In the genomic region with DNA sequence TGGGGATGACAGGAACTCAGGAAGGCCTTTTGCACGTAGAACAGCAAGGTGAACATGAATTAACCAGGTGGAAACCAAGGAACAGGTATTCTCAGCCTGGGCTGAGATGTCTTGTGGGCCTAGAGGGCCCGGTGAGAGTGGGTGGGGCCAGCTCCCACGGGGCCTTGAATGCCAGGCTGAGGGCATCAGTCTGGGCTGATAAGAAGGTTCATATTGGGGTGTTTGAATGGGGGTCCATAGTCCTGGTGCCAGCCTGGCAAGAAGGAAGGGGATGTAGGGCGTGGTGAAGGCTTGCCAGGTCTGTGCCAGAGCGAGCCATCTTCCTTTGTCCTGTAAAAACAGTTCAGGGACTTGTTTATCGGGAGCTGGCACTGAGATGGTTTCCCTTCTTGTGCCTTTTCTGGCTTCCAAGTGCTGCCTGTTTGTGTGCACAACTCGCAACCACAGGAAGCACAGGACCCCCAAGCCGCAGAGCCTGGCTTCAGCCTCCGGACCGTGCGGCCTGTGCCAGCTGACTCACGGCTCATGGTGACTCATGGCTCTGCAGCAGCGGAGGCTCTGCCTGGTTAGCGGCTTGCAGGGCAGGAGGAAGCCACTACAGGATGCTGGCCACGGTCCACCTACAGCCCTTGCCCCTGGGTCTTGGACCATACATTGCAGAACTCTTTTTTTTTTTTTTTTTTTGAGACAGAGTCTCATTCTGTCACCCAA, we compare ENCODE assay signal across 1 cellular context.
TF ChIP-seq lines count a peak whose summit lies in the region.

No MANE protein-coding gene starts in this region.

TF ChIP-seq in HEK293, 187 proteins besides CTCF, POLR2A, EP300 and RAD21 (continued from another document):
- TF ChIP-seq, protein P1, sequence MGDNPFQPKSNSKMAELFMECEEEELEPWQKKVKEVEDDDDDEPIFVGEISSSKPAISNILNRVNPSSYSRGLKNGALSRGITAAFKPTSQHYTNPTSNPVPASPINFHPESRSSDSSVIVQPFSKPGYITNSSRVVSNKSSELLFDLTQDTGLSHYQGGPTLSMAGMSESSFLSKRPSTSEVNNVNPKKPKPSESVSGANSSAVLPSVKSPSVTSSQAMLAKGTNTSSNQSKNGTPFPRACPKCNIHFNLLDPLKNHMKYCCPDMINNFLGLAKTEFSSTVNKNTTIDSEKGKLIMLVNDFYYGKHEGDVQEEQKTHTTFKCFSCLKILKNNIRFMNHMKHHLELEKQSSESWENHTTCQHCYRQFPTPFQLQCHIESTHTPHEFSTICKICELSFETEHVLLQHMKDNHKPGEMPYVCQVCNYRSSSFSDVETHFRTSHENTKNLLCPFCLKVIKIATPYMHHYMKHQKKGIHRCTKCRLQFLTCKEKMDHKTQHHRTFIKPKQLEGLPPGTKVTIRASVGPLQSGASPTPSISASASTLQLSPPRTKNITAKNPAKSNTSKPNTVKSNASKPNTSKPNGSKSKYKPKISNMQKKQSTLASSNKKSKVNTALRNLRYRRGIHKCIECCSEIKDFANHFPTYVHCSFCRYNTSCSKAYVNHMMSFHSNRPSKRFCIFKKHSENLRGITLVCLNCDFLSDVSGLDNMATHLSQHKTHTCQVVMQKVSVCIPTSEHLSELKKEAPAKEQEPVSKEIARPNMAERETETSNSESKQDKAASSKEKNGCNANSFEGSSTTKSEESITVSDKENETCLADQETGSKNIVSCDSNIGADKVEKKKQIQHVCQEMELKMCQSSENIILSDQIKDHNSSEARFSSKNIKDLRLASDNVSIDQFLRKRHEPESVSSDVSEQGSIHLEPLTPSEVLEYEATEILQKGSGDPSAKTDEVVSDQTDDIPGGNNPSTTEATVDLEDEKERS (tag by site-specific recombination; IDR thresholded peaks at IDR 0.05): no peak
- TF ChIP-seq ZNF660 (tag by site-specific recombination; IDR thresholded peaks at IDR 0.05) (no peak), RBAK (tag by site-specific recombination; IDR thresholded peaks at IDR 0.05) (no peak), ZNF707 (tag by site-specific recombination; IDR thresholded peaks at IDR 0.05) (no peak), KLF9 (tag by site-specific recombination; IDR thresholded peaks at IDR 0.05; ENCODE audit: low read depth) (no peak), GLIS2 (tag by site-specific recombination; IDR thresholded peaks at IDR 0.05) (peak; percentile 27; the same call in 1 of the 2 replicates), ZNF76 (tag by site-specific recombination; IDR thresholded peaks at IDR 0.05; ENCODE audit: borderline replicate concordance, low read depth) (no peak), ZNF777 (tag by site-specific recombination; IDR thresholded peaks at IDR 0.05; ENCODE audit: borderline replicate concordance) (no peak), ZNF169 (tag by site-specific recombination; IDR thresholded peaks at IDR 0.05) (no peak), ZNF768 (tag by site-specific recombination; IDR thresholded peaks at IDR 0.05) (no peak), ZNF341 (tag by site-specific recombination; IDR thresholded peaks at IDR 0.05; ENCODE audit: low read depth) (no peak), ZNF433 (tag by site-specific recombination; IDR thresholded peaks at IDR 0.05; ENCODE audit: low read depth) (no peak), ZNF335 (tag by site-specific recombination; conservative IDR thresholded peaks at IDR 0.05) (no peak), ZNF394 (tag by site-specific recombination; IDR thresholded peaks at IDR 0.05; ENCODE audit: borderline replicate concordance) (no peak), ZNF266 (tag by site-specific recombination; IDR thresholded peaks at IDR 0.05; ENCODE audit: low read depth) (no peak), ZNF140 (tag by site-specific recombination; IDR thresholded peaks at IDR 0.05) (no peak), ZIC2 (tag by site-specific recombination; IDR thresholded peaks at IDR 0.05) (peak; percentile 46; the same call in 1 of the 2 replicates), ZNF10 (tag by site-specific recombination; IDR thresholded peaks at IDR 0.05) (no peak), ZNF701 (tag by site-specific recombination; IDR thresholded peaks at IDR 0.05) (no peak), KLF10 (tag by site-specific recombination; IDR thresholded peaks at IDR 0.05) (no peak), ZNF561 (tag by site-specific recombination; IDR thresholded peaks at IDR 0.05; ENCODE audit: borderline replicate concordance) (no peak), ZBTB8A (tag by site-specific recombination; IDR thresholded peaks at IDR 0.05) (no peak), ZBTB17 (tag by site-specific recombination; IDR thresholded peaks at IDR 0.05) (peak; percentile 63; the same call in 1 of the 2 replicates), ZNF629 (tag by site-specific recombination; IDR thresholded peaks at IDR 0.05) (0 out of 2 replicates have a peak, but pooled peaks have one; percentile 14), ZNF354C (tag by site-specific recombination; IDR thresholded peaks at IDR 0.05; ENCODE audit: borderline replicate concordance, low read depth) (no peak), SCRT2 (tag by site-specific recombination; IDR thresholded peaks at IDR 0.05) (no peak), ZNF16 (tag by site-specific recombination; IDR thresholded peaks at IDR 0.05; ENCODE audit: low read depth) (no peak), GLI4 (tag by site-specific recombination; IDR thresholded peaks at IDR 0.05) (0 out of 2 replicates have a peak, but pooled peaks have one; percentile 22), SALL2 (tag by site-specific recombination; IDR thresholded peaks at IDR 0.05; ENCODE audit: borderline replicate concordance) (no peak), ZNF600 (tag by site-specific recombination; IDR thresholded peaks at IDR 0.05) (peak; percentile 80)
- TF ChIP-seq, protein P2, sequence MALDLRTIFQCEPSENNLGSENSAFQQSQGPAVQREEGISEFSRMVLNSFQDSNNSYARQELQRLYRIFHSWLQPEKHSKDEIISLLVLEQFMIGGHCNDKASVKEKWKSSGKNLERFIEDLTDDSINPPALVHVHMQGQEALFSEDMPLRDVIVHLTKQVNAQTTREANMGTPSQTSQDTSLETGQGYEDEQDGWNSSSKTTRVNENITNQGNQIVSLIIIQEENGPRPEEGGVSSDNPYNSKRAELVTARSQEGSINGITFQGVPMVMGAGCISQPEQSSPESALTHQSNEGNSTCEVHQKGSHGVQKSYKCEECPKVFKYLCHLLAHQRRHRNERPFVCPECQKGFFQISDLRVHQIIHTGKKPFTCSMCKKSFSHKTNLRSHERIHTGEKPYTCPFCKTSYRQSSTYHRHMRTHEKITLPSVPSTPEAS (tag by site-specific recombination; IDR thresholded peaks at IDR 0.05): no peak
- TF ChIP-seq, protein P3, sequence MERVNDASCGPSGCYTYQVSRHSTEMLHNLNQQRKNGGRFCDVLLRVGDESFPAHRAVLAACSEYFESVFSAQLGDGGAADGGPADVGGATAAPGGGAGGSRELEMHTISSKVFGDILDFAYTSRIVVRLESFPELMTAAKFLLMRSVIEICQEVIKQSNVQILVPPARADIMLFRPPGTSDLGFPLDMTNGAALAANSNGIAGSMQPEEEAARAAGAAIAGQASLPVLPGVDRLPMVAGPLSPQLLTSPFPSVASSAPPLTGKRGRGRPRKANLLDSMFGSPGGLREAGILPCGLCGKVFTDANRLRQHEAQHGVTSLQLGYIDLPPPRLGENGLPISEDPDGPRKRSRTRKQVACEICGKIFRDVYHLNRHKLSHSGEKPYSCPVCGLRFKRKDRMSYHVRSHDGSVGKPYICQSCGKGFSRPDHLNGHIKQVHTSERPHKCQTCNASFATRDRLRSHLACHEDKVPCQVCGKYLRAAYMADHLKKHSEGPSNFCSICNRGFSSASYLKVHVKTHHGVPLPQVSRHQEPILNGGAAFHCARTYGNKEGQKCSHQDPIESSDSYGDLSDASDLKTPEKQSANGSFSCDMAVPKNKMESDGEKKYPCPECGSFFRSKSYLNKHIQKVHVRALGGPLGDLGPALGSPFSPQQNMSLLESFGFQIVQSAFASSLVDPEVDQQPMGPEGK (tag by site-specific recombination; IDR thresholded peaks at IDR 0.05): no peak
- TF ChIP-seq, protein P4, sequence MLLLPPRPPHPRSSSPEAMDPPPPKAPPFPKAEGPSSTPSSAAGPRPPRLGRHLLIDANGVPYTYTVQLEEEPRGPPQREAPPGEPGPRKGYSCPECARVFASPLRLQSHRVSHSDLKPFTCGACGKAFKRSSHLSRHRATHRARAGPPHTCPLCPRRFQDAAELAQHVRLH (tag by site-specific recombination; IDR thresholded peaks at IDR 0.05): no peak
- TF ChIP-seq, protein P5, sequence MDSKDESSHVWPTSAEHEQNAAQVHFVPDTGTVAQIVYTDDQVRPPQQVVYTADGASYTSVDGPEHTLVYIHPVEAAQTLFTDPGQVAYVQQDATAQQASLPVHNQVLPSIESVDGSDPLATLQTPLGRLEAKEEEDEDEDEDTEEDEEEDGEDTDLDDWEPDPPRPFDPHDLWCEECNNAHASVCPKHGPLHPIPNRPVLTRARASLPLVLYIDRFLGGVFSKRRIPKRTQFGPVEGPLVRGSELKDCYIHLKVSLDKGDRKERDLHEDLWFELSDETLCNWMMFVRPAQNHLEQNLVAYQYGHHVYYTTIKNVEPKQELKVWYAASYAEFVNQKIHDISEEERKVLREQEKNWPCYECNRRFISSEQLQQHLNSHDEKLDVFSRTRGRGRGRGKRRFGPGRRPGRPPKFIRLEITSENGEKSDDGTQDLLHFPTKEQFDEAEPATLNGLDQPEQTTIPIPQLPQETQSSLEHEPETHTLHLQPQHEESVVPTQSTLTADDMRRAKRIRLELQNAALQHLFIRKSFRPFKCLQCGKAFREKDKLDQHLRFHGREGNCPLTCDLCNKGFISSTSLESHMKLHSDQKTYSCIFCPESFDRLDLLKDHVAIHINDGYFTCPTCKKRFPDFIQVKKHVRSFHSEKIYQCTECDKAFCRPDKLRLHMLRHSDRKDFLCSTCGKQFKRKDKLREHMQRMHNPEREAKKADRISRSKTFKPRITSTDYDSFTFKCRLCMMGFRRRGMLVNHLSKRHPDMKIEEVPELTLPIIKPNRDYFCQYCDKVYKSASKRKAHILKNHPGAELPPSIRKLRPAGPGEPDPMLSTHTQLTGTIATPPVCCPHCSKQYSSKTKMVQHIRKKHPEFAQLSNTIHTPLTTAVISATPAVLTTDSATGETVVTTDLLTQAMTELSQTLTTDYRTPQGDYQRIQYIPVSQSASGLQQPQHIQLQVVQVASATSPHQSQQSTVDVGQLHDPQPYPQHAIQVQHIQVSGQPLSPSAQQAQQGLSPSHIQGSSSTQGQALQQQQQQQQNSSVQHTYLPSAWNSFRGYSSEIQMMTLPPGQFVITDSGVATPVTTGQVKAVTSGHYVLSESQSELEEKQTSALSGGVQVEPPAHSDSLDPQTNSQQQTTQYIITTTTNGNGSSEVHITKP (tag by site-specific recombination; IDR thresholded peaks at IDR 0.05): no peak
- TF ChIP-seq, protein P6, sequence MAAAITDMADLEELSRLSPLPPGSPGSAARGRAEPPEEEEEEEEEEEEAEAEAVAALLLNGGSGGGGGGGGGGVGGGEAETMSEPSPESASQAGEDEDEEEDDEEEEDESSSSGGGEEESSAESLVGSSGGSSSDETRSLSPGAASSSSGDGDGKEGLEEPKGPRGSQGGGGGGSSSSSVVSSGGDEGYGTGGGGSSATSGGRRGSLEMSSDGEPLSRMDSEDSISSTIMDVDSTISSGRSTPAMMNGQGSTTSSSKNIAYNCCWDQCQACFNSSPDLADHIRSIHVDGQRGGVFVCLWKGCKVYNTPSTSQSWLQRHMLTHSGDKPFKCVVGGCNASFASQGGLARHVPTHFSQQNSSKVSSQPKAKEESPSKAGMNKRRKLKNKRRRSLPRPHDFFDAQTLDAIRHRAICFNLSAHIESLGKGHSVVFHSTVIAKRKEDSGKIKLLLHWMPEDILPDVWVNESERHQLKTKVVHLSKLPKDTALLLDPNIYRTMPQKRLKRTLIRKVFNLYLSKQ (tag by site-specific recombination; IDR thresholded peaks at IDR 0.05; ENCODE audit: borderline replicate concordance): no peak
